In the genomic region with DNA sequence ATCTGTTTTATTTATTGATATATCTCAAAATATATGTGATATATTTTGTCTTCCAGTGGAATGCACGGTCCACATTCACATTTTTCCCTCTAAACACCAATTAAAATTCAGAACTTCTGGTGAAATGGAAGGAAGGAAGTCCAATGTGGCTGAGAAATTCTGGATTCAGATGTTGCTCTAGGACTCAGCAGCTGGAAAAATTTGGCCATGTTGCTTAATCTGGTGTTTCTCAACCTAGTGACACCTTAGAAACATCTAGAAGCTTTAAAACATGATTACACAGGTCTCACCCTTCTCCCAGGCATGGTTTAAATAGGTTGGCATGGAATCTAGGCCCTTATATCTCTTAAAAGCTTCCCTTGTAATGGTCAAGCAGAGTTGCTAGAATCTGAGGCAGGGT, we compare ENCODE assay signal across 18 cellular contexts. TPM values are rescaled to one million over a fixed set of nuclear protein-coding genes. Genes with fewer than 3 reads are reported as not detected.
DNase-seq lines count a peak whose midpoint lies in the region; ATAC-seq and TF ChIP-seq lines count a peak whose summit lies in the region.
"Had no signal": no experiment of that assay in that cellular context is flagged by ENCODE, and none has a peak within 500 bp of the region (broad histone marks: within the 10 kb centered on the region; RNA-seq: fewer than 3 reads in every experiment).

No MANE protein-coding gene starts in this region.

- no peaks in the 10 kb centered on the region for H3K27me3 Mint-ChIP-seq in MCF 10A (ENCODE audit: insufficient read depth, unreplicated experiment)
- H3K27me3 Mint-ChIP-seq: CD4-positive, alpha-beta T cell had no signal

- H3K4me3 Mint-ChIP-seq in MCF 10A (ENCODE audit: unreplicated experiment) = no peak overlapping the region
- H3K4me3 Mint-ChIP-seq: CD4-positive, alpha-beta T cell; HFFc6 had no signal

- peak; percentile 81 for ATAC-seq in Right ventricle myocardium superior (ENCODE audit: poor library complexity)
- ATAC-seq in GM21619 (IDR thresholded peaks at IDR 0.05; ENCODE audit: unreplicated experiment) = no peak
- no peak for ATAC-seq in GM21529 (IDR thresholded peaks at IDR 0.05; ENCODE audit: unreplicated experiment)
- ATAC-seq: A549, HCT116 had no signal

- no peak overlapping the region for H3K4me3 ChIP-seq in breast epithelium
- H3K4me3 ChIP-seq in left ventricle myocardium inferior = no peak overlapping the region
- H3K4me3 ChIP-seq in subcutaneous abdominal adipose tissue (ENCODE audit: low read depth in 1 of 5, low read length in 5 of 5) = no peak overlapping the region
- H3K4me3 ChIP-seq: A549 had no signal

- TF ChIP-seq CTCF in MCF 10A (IDR thresholded peaks at IDR 0.05; ENCODE audit: unreplicated experiment) = no peak
- TF ChIP-seq CTCF in breast epithelium (IDR thresholded peaks at IDR 0.05) = no peak
- no peak for TF ChIP-seq CTCF in left ventricle myocardium inferior (IDR thresholded peaks at IDR 0.05; ENCODE audit: borderline replicate concordance)

- H3K9me3 Mint-ChIP-seq in MCF 10A (ENCODE audit: unreplicated experiment) = no peaks in the 10 kb centered on the region
- H3K9me3 Mint-ChIP-seq: CD4-positive, alpha-beta T cell; HFFc6 had no signal

- no peak overlapping the region for H3K27ac ChIP-seq in breast epithelium
- peak overlapping the region; percentile 54 for H3K27ac ChIP-seq in left ventricle myocardium inferior (replicated peaks)
- H3K27ac ChIP-seq in subcutaneous abdominal adipose tissue (ENCODE audit: low read depth, low read length) = peak overlapping the region; percentile 55
- H3K27ac ChIP-seq: 22Rv1, A549, C4-2B had no signal

- no peaks in the 10 kb centered on the region for H3K4me1 Mint-ChIP-seq in MCF 10A (ENCODE audit: insufficient read depth, unreplicated experiment)

- H3K4me1 ChIP-seq in breast epithelium (no peaks in the 10 kb centered on the region), left ventricle myocardium inferior (peaks cover 4% of the 10 kb centered on the region), subcutaneous abdominal adipose tissue (ENCODE audit: control insufficient read depth in 5 of 5, insufficient read depth in 5 of 5, low read length in 5 of 5) (peaks cover 0 to 13% (median 5%) of the 10 kb centered on the region in 5 donors)
- H3K4me1 ChIP-seq: A549, Caco-2 had no signal

- DNase-seq in MCF 10A (ENCODE audit: unreplicated experiment) (peak; percentile 12), breast epithelium (ENCODE audit: low spot score in 2 of 2) (no peak), Right ventricle myocardium superior (no peak), left ventricle myocardium inferior (no peak), retina (no peak)
- DNase-seq: AML-193; Caco-2; CD4-positive, alpha-beta T cell; GOT3; H7; HFFc6 had no signal

- intact Hi-C loops in MCF 10A (cut with micrococcal nuclease) (no loop called here), breast epithelium (cut with DNase I; ENCODE audit: low total_unique reads) (no loop called here), Right ventricle myocardium superior (cut with DNase I) (no loop called here), left ventricle myocardium inferior (cut with micrococcal nuclease) (no loop called here)

- H3K9ac ChIP-seq in subcutaneous abdominal adipose tissue (ENCODE audit: low read length in 5 of 5) = no peak overlapping the region

- CTCF ChIA-PET in MCF 10A (lab: Yijun Ruan, JAX) = interaction anchor here (0.7 kb wide), 1 partner anchor 1297 kb away, joined by 5 read pairs; no protein-coding TSS in a partner anchor

- H3K27ac Mint-ChIP-seq in MCF 10A (ENCODE audit: low read depth, unreplicated experiment) = no peak overlapping the region
- H3K27ac Mint-ChIP-seq: CD4-positive, alpha-beta T cell; HFFc6 had no signal

- POLR2A ChIA-PET in MCF 10A (lab: Yijun Ruan, JAX) = interaction anchor here (1.2 kb wide), 1 partner anchor 29 kb away, joined by 4 read pairs; the partner anchor contains the start of gene ARHGAP24

- TF ChIP-seq POLR2A in breast epithelium (IDR thresholded peaks at IDR 0.05) = no peak

- H3K9me3 ChIP-seq in breast epithelium = no peaks in the 10 kb centered on the region
- no peaks in the 10 kb centered on the region for H3K9me3 ChIP-seq in left ventricle myocardium inferior (replicated peaks)
- H3K9me3 ChIP-seq in subcutaneous abdominal adipose tissue (ENCODE audit: control insufficient read depth in 5 of 5, low read length in 5 of 5) = no peaks in the 10 kb centered on the region
- H3K9me3 ChIP-seq: A549, Caco-2 had no signal

- no peaks in the 10 kb centered on the region for H3K36me3 Mint-ChIP-seq in MCF 10A (ENCODE audit: insufficient read depth, unreplicated experiment)

- no TSS peak for BruUV-seq in MCF 10A (replicated peaks; lab: Mats Ljungman, UMichigan)

- H3K36me3 ChIP-seq in breast epithelium (no peaks in the 10 kb centered on the region), left ventricle myocardium inferior (no peaks in the 10 kb centered on the region), subcutaneous abdominal adipose tissue (ENCODE audit: control insufficient read depth in 5 of 5, insufficient read depth in 5 of 5, low read length in 5 of 5) (no peaks in the 10 kb centered on the region)

- H3K27me3 ChIP-seq in breast epithelium = no peaks in the 10 kb centered on the region
- H3K27me3 ChIP-seq in left ventricle myocardium inferior (ENCODE audit: low read depth) = no peaks in the 10 kb centered on the region
- no peaks in the 10 kb centered on the region for H3K27me3 ChIP-seq in subcutaneous abdominal adipose tissue (ENCODE audit: control insufficient read depth in 5 of 5, insufficient read depth in 4 of 5, low read length in 5 of 5)

RNA-seq across cellular contexts. Expression of gene ARHGAP24, which starts 28.5 kb away (rescaled TPM):
- total RNA-seq in MCF 10A (2022) = 2.6 and 3.2 TPM in 2 replicates
- 10 to 100 TPM; 20.6 to 60.2 (median 37.2) TPM for total RNA-seq in breast epithelium
- 11.1 TPM for total RNA-seq in Right ventricle myocardium superior
- 13.7 TPM for total RNA-seq in left ventricle myocardium inferior

Comparison
In these comparisons a context has a peak if more than half of its experiments do, and no peak if none do; other contexts are left out.
1. H3K27ac ChIP-seq: peak in left ventricle myocardium inferior (single experiment) and subcutaneous abdominal adipose tissue (single experiment); none in breast epithelium (0 of 2).